In genomic region chr20:49561256-49561655, GRCh38 we compare ENCODE assay signal across 21 cellular contexts. TPM values are rescaled to one million over a fixed set of nuclear protein-coding genes. Genes with fewer than 3 reads are reported as not detected.
DNase-seq lines count a peak whose midpoint lies in the region; FAIRE-seq and TF ChIP-seq lines count a peak whose summit lies in the region.
"Had no signal": no experiment of that assay in that cellular context is flagged by ENCODE, and none has a peak within 500 bp of the region (broad histone marks: within the 10 kb centered on the region; RNA-seq: fewer than 3 reads in every experiment).

No MANE protein-coding gene starts in this region.

- peak overlapping the region in 3 of 11 experiments; percentile 22 to 35 (median 31); a peak in 3 of 22 replicates for H3K9ac ChIP-seq in BLaER1 treated with 17β-estradiol and CSF1 and Interleukin-3, amounts not matched to agents 10 nM and 100 nM

- H3K4me2 ChIP-seq in BLaER1 treated with 17β-estradiol and CSF1 and Interleukin-3, amounts not matched to agents 10 nM and 100 nM: peak overlapping the region in 9 of 11 experiments; percentile 34 to 61 (median 52); a peak in 18 of 22 replicates

- intact Hi-C loops in esophagus squamous epithelium (cut with DNase I) (no loop called here), prostate gland (cut with DNase I) (no loop called here)

- peaks cover 0 to 3% (median 0%) of the 10 kb centered on the region in 11 experiments; a peak in 5 of 22 replicates for H3K27me3 ChIP-seq in BLaER1 treated with 17β-estradiol and CSF1 and Interleukin-3, amounts not matched to agents 10 nM and 100 nM
- H3K27me3 ChIP-seq in esophagus squamous epithelium (peaks cover 0 to 73% (median 0%) of the 10 kb centered on the region in 4 donors), prostate gland (replicated peaks; ENCODE audit: insufficient read depth) (no peaks in the 10 kb centered on the region)
- H3K27me3 ChIP-seq: body of pancreas, colonic mucosa had no signal

- WGBS in esophagus squamous epithelium, 2 donors: 53 to 80% methylated on average over 2 to 4 of the region's 4 CpGs
- 91% methylated on average over 4 of the region's 4 CpGs for WGBS in prostate gland

- H3K9me3 ChIP-seq in BLaER1 treated with 17β-estradiol and CSF1 and Interleukin-3, amounts not matched to agents 10 nM and 100 nM (replicated peaks in 1 of 11): peaks cover 2 to 6% (median 2%) of the 10 kb centered on the region in 11 experiments; a peak in 17 of 22 replicates
- H3K9me3 ChIP-seq in esophagus squamous epithelium (no peaks in the 10 kb centered on the region), prostate gland (no peaks in the 10 kb centered on the region)
- H3K9me3 ChIP-seq: body of pancreas, colonic mucosa had no signal

- TF ChIP-seq POLR2A in esophagus squamous epithelium (IDR thresholded peaks at IDR 0.05): no peak
- TF ChIP-seq POLR2A in prostate gland (IDR thresholded peaks at IDR 0.05): no peak

- H4K20me1 ChIP-seq in BLaER1 treated with 17β-estradiol and CSF1 and Interleukin-3, amounts not matched to agents 10 nM and 100 nM: no peaks in the 10 kb centered on the region

- TF ChIP-seq CTCF in esophagus squamous epithelium (IDR thresholded peaks at IDR 0.05) (no peak), prostate gland (IDR thresholded peaks at IDR 0.05) (no peak)

- H3K4me3 ChIP-seq in BLaER1 treated with 17β-estradiol and CSF1 and Interleukin-3, amounts not matched to agents 10 nM and 100 nM: no peak overlapping the region
- H3K4me3 ChIP-seq in esophagus squamous epithelium (no peak overlapping the region), prostate gland (no peak overlapping the region)
- H3K4me3 ChIP-seq: body of pancreas, colonic mucosa, spleen had no signal

- H3K36me3 ChIP-seq in BLaER1 treated with 17β-estradiol and CSF1 and Interleukin-3, amounts not matched to agents 10 nM and 100 nM: no peaks in the 10 kb centered on the region
- H3K36me3 ChIP-seq in esophagus squamous epithelium: no peaks in the 10 kb centered on the region
- H3K36me3 ChIP-seq in prostate gland: no peaks in the 10 kb centered on the region
- H3K36me3 ChIP-seq: colonic mucosa, spleen had no signal

- DNase-seq in HTR-8/SVneo (ENCODE audit: insufficient read length, low spot score): no peak
- DNase-seq in esophagus squamous epithelium (lab: John Stamatoyannopoulos, UW): no peak
- no peak for DNase-seq in prostate gland (ENCODE audit: low spot score)
- no peak for DNase-seq in germinal center (ENCODE audit: low spot score)
- DNase-seq in putamen (ENCODE audit: low spot score): no peak
- DNase-seq in DMS153 (lab: John Stamatoyannopoulos, UW): no peak
- DNase-seq in HK-2 (ENCODE audit: unreplicated experiment): no peak
- DNase-seq: activated CD4-positive, alpha-beta T cell treated with anti-CD3 and anti-CD28 coated beads, Interleukin-2, amount 10 ng/mL, durations not matched to agents 24 days and 14 days; activated naive CD4-positive, alpha-beta T cell treated with anti-CD3 and anti-CD28 coated beads, Interleukin-2, amount 50 U/mL, for 16 hours; activated T-cell treated with anti-CD3 and anti-CD28 coated beads, Interleukin-2, amount 50 U/mL, for 24 hours; body of pancreas; colonic mucosa; hippocampal formation; kidney; NCI-H1105; NCI-H524 treated with DMSO at 0.1 percent for 48 hours; spleen; stimulated activated CD4-positive, alpha-beta T cell treated with anti-CD3 and anti-CD28 coated beads, Interleukin-4, amount 100 ng/mL, for 4 hours had no signal

- FAIRE-seq in HTR-8/SVneo (lab: Jason Lieb, UNC): peak; percentile 9
- FAIRE-seq: endometrium, GM18507, kidney had no signal

- peak overlapping the region in 3 of 11 experiments; percentile 8 to 32 (median 14); a peak in 3 of 22 replicates for H3K27ac ChIP-seq in BLaER1 treated with 17β-estradiol and CSF1 and Interleukin-3, amounts not matched to agents 10 nM and 100 nM
- H3K27ac ChIP-seq in esophagus squamous epithelium: peak overlapping the region; percentile 9 to 89 (median 85)
- peak overlapping the region; percentile 77 to 78 for H3K27ac ChIP-seq in prostate gland
- H3K27ac ChIP-seq: body of pancreas, colonic mucosa, spleen had no signal

- H3K4me1 ChIP-seq in BLaER1 treated with 17β-estradiol and CSF1 and Interleukin-3, amounts not matched to agents 10 nM and 100 nM: peaks cover 6 to 36% (median 24%) of the 10 kb centered on the region in 10 experiments; a peak in 19 of 20 replicates
- H3K4me1 ChIP-seq in esophagus squamous epithelium: peaks cover 0 to 36% (median 24%) of the 10 kb centered on the region in 3 donors
- no peaks in the 10 kb centered on the region for H3K4me1 ChIP-seq in prostate gland (replicated peaks)
- H3K4me1 ChIP-seq: body of pancreas, colonic mucosa had no signal

RNA-seq across cellular contexts. Expression of gene PTGIS, which starts 6.7 kb away (rescaled TPM):
- total RNA-seq in esophagus squamous epithelium (10 to 100 TPM in 2 of 4 donors, 1 to 10 TPM in 2; 1.6 to 34.1 (median 8.6) TPM), prostate gland (10 to 100 TPM; 12.9 to 34.6 TPM)
